Comparison of ENCODE assay signal across 9 cellular contexts in genomic region chr21:15437873-15438272, GRCh38.
A peak's percentile ranks its signal among the peaks of the same experiment; 100 is the strongest.
DNase-seq lines count a peak whose midpoint lies in the region; ATAC-seq and TF ChIP-seq lines count a peak whose summit lies in the region.
"Had no signal": no experiment of that assay in that cellular context is flagged by ENCODE, and none has a peak within 500 bp of the region (broad histone marks: within the 10 kb centered on the region; RNA-seq: fewer than 3 reads in every experiment).

No MANE protein-coding gene starts in this region.

- H3K9me3 ChIP-seq in OCI-LY3 (ENCODE audit: insufficient read depth, low read length), result 0 out of 2 replicates have a peak, but pooled peaks cover 4% of the 10 kb centered on the region
- H3K9me3 ChIP-seq: Peyer's patch had no signal

- H3K4me3 ChIP-seq in OCI-LY3 (ENCODE audit: low read length), result no peak overlapping the region
- H3K4me3 ChIP-seq: Peyer's patch had no signal

- H3K4me2 ChIP-seq in OCI-LY3 (ENCODE audit: low read length), result peak overlapping the region; percentile 38

- H4K20me1 ChIP-seq in OCI-LY3 (ENCODE audit: insufficient read depth, low read length), result no peaks in the 10 kb centered on the region

- no peak overlapping the region for H2AFZ ChIP-seq in OCI-LY3 (ENCODE audit: low read depth, low read length)

- H3K4me1 ChIP-seq in OCI-LY3 (ENCODE audit: low read length), result peaks cover 43% of the 10 kb centered on the region
- H3K4me1 ChIP-seq: Peyer's patch had no signal

- peak overlapping the region; percentile 56 for H3K27ac ChIP-seq in OCI-LY3 (ENCODE audit: low read length)
- H3K27ac ChIP-seq: Peyer's patch had no signal

- H3K9ac ChIP-seq in OCI-LY3 (ENCODE audit: low read length), result no peak overlapping the region

- no peaks in the 10 kb centered on the region for H3K27me3 ChIP-seq in OCI-LY3 (ENCODE audit: low read depth, low read length)
- H3K27me3 ChIP-seq: Peyer's patch had no signal

- peaks cover 3% of the 10 kb centered on the region for H3K36me3 ChIP-seq in OCI-LY3 (replicated peaks; ENCODE audit: low read depth, low read length)
- H3K36me3 ChIP-seq: Peyer's patch had no signal

- TF ChIP-seq CTCF in OCI-LY3 (IDR thresholded peaks at IDR 0.05; ENCODE audit: low read depth, low read length), result no peak

- no peaks in the 10 kb centered on the region for H3K79me2 ChIP-seq in OCI-LY3 (ENCODE audit: low read length)

- peak; percentile 82 for ATAC-seq in HG02840 (IDR thresholded peaks at IDR 0.05; ENCODE audit: low FRiP score, unreplicated experiment)

- DNase-seq in activated CD4-positive, alpha-beta T cell treated with anti-CD3 and anti-CD28 coated beads for 48 hours, result peak; percentile 7
- no peak for DNase-seq in activated CD4-positive, alpha-beta T cell treated with anti-CD3 and anti-CD28 coated beads, Interleukin-2, amount 50 U/mL, for 48 hours
- DNase-seq in renal cortical epithelial cell (ENCODE audit: low read depth), result peak; percentile 92
- DNase-seq in inferior parietal cortex (ENCODE audit: extremely low spot score), result no peak
- DNase-seq in GM03348 (ENCODE audit: low spot score), result no peak
- no peak for DNase-seq in superior temporal gyrus (ENCODE audit: extremely low spot score)
- DNase-seq: Peyer's patch had no signal

Comparison
In these comparisons a context has a peak if more than half of its experiments do, and no peak if none do; other contexts are left out.
1. DNase-seq: peak in activated CD4-positive, alpha-beta T cell treated with anti-CD3 and anti-CD28 coated beads for 48 hours (single experiment) and renal cortical epithelial cell (single experiment); none in activated CD4-positive, alpha-beta T cell treated with anti-CD3 and anti-CD28 coated beads, Interleukin-2, amount 50 U/mL, for 48 hours (0 of 2), inferior parietal cortex (single experiment), GM03348 (single experiment) and superior temporal gyrus (single experiment).